ENCODE assay signal across 9 cellular contexts in genomic region chr5:1724822-1725602, GRCh38.
DNase-seq lines count a peak whose midpoint lies in the region; ATAC-seq and TF ChIP-seq lines count a peak whose summit lies in the region.
"Had no signal": no experiment of that assay in that cellular context is flagged by ENCODE, and none has a peak within 500 bp of the region (broad histone marks: within the 10 kb centered on the region; RNA-seq: fewer than 3 reads in every experiment).

No MANE protein-coding gene starts in this region.

- TF ChIP-seq CTCF in HFF-Myc (IDR thresholded peaks at IDR 0.05; ENCODE audit: low read depth, low read length, missing control alignments) (no peak), fibroblast of pulmonary artery (IDR thresholded peaks at IDR 0.05; ENCODE audit: low read length, missing control alignments) (no peak)

- peak; percentile 3 for DNase-seq in HFF-Myc (ENCODE audit: extremely low read depth, low read depth)
- peak; percentile 45 for DNase-seq in activated CD8-positive, alpha-beta T cell treated with anti-CD3 and anti-CD28 coated beads, Interleukin-2, amount 10 ng/mL, durations not matched to agents 7 days and 5 days
- peak; percentile 14 for DNase-seq in fibroblast of pulmonary artery (ENCODE audit: low read depth)
- DNase-seq in posterior vena cava (ENCODE audit: low spot score), result peak; percentile 76
- DNase-seq in T1000 (lab: John Stamatoyannopoulos, UW), result no peak
- DNase-seq in NCI-H2029 treated with DMSO at 0.1 percent for 48 hours (lab: John Stamatoyannopoulos, UW), result no peak

- intact Hi-C loops in posterior vena cava (cut with DNase I), result loop anchor here in 1 of 2 donors (5.0 kb wide), 1 partner anchor 1563 kb away; no protein-coding TSS in a partner anchor

- H3K27me3 Mint-ChIP-seq in activated CD8-positive, alpha-beta T cell treated with anti-CD3 and anti-CD28 coated beads, Interleukin-2, amount 10 ng/mL, durations not matched to agents 7 days and 5 days (ENCODE audit: low read depth), result peaks cover 7% of the 10 kb centered on the region

- no peak overlapping the region for H3K27ac Mint-ChIP-seq in activated CD8-positive, alpha-beta T cell treated with anti-CD3 and anti-CD28 coated beads, Interleukin-2, amount 10 ng/mL, durations not matched to agents 7 days and 5 days

- CTCF ChIA-PET in activated CD8-positive, alpha-beta T cell treated with anti-CD3 and anti-CD28 coated beads, Interleukin-2, amount 10 ng/mL, durations not matched to agents 7 days and 5 days (lab: Charles Lee), result no interaction called here

- H3K4me3 Mint-ChIP-seq in activated CD8-positive, alpha-beta T cell treated with anti-CD3 and anti-CD28 coated beads, Interleukin-2, amount 10 ng/mL, durations not matched to agents 7 days and 5 days, result peak overlapping the region; percentile 66

- H3K4me1 Mint-ChIP-seq in activated CD8-positive, alpha-beta T cell treated with anti-CD3 and anti-CD28 coated beads, Interleukin-2, amount 10 ng/mL, durations not matched to agents 7 days and 5 days (ENCODE audit: low read depth), result peaks cover 2% of the 10 kb centered on the region

- no peaks in the 10 kb centered on the region for H3K36me3 Mint-ChIP-seq in activated CD8-positive, alpha-beta T cell treated with anti-CD3 and anti-CD28 coated beads, Interleukin-2, amount 10 ng/mL, durations not matched to agents 7 days and 5 days (ENCODE audit: low read depth)

- no peaks in the 10 kb centered on the region for H3K9me3 Mint-ChIP-seq in activated CD8-positive, alpha-beta T cell treated with anti-CD3 and anti-CD28 coated beads, Interleukin-2, amount 10 ng/mL, durations not matched to agents 7 days and 5 days (ENCODE audit: insufficient read depth)

- POLR2A ChIA-PET in activated CD8-positive, alpha-beta T cell treated with anti-CD3 and anti-CD28 coated beads, Interleukin-2, amount 10 ng/mL, durations not matched to agents 7 days and 5 days (lab: Charles Lee), result interaction anchor here (0.6 kb wide), 1 partner anchor 993 kb away, joined by 3 read pairs; no protein-coding TSS in a partner anchor

- ATAC-seq in activated CD8-positive, alpha-beta T cell treated with anti-CD3 and anti-CD28 coated beads, Interleukin-2, amount 10 ng/mL, durations not matched to agents 7 days and 5 days, result peak; percentile 80
- ATAC-seq in HG03139 (IDR thresholded peaks at IDR 0.05; ENCODE audit: unreplicated experiment), result no peak
- ATAC-seq in HG03457 (IDR thresholded peaks at IDR 0.05; ENCODE audit: unreplicated experiment), result no peak

- H3K4me3 ChIP-seq in HFF-Myc (replicated peaks; ENCODE audit: low read depth, low read length) (no peak overlapping the region), fibroblast of pulmonary artery (replicated peaks; ENCODE audit: low read depth, low read length) (no peak overlapping the region)
- H3K4me3 ChIP-seq: SJSA1 had no signal

Comparison
In these comparisons a context has a peak if more than half of its experiments do, and no peak if none do; other contexts are left out.
1. DNase-seq: peak in HFF-Myc (single experiment), activated CD8-positive, alpha-beta T cell treated with anti-CD3 and anti-CD28 coated beads, Interleukin-2, amount 10 ng/mL, durations not matched to agents 7 days and 5 days (single experiment), fibroblast of pulmonary artery (single experiment) and posterior vena cava (single experiment); none in T1000 (single experiment) and NCI-H2029 treated with DMSO at 0.1 percent for 48 hours (single experiment).